Comparison of ENCODE assay signal across 2 cellular contexts in genomic region chr5:151770383-151771258, GRCh38.
A peak's percentile ranks its signal among the peaks of the same experiment; 100 is the strongest.
TF ChIP-seq lines count a peak whose summit lies in the region.

No MANE protein-coding gene starts in this region.

TF ChIP-seq in A549, 52 proteins besides CTCF, POLR2A, EP300 and RAD21 (continued from another document):
- TF ChIP-seq HMGXB4 (CRISPR knock-in tag; IDR thresholded peaks at IDR 0.05; ENCODE audit: borderline replicate concordance) (peak; percentile 50; the same call in 1 of the 2 replicates), REST (IDR thresholded peaks at IDR 0.05) (no peak), TFCP2L1 (CRISPR knock-in tag; IDR thresholded peaks at IDR 0.05) (peak; percentile 85; the same call in 1 of the 2 replicates), TP53 (CRISPR knock-in tag; IDR thresholded peaks at IDR 0.05) (no peak; the same call in 1 of the 2 replicates), HOXB5 (CRISPR knock-in tag; IDR thresholded peaks at IDR 0.05) (0 out of 2 replicates have a peak, but pooled peaks have one; percentile 50), CHD4 (IDR thresholded peaks at IDR 0.05; ENCODE audit: borderline replicate concordance) (no peak), MAX (IDR thresholded peaks at IDR 0.05) (peak; percentile 78), ZFP36 (IDR thresholded peaks at IDR 0.05; ENCODE audit: borderline replicate concordance, partially characterized antibody) (no peak), ZSCAN20 (CRISPR knock-in tag; IDR thresholded peaks at IDR 0.05) (no peak), JUN (IDR thresholded peaks at IDR 0.05) (peak in 1 of 2 experiments; percentile 27; a peak in 3 of 5 replicates), ELK1 (IDR thresholded peaks at IDR 0.05; ENCODE audit: low read depth, low read length) (no peak), KDM5A (IDR thresholded peaks at IDR 0.05) (no peak), SMC3 (IDR thresholded peaks at IDR 0.05) (no peak), ZC3H11A (IDR thresholded peaks at IDR 0.05) (no peak), JUNB (IDR thresholded peaks at IDR 0.05) (no peak), ATOH8 (CRISPR knock-in tag; IDR thresholded peaks at IDR 0.05; ENCODE audit: low read depth) (peak; percentile 4; the same call in 1 of the 2 replicates), CEBPB (IDR thresholded peaks at IDR 0.05) (no peak), E2F6 (IDR thresholded peaks at IDR 0.05; ENCODE audit: borderline replicate concordance, low read depth) (0 out of 2 replicates have a peak, but pooled peaks have one; percentile 54), HOXA7 (CRISPR knock-in tag; IDR thresholded peaks at IDR 0.05) (no peak), EHF (CRISPR knock-in tag; IDR thresholded peaks at IDR 0.05) (0 out of 2 replicates have a peak, but pooled peaks have one; percentile 58), MAFK (IDR thresholded peaks at IDR 0.05; ENCODE audit: partially characterized antibody) (no peak), NPAS2 (CRISPR knock-in tag; IDR thresholded peaks at IDR 0.05; ENCODE audit: borderline replicate concordance) (no peak)

TF ChIP-seq in WTC11, 78 proteins besides CTCF, POLR2A, EP300 and RAD21 (continued from another document):
- TF ChIP-seq ARID4B (CRISPR knock-in tag; IDR thresholded peaks at IDR 0.05; ENCODE audit: borderline replicate concordance) = no peak; the same call in 1 of the 2 replicates
- TF ChIP-seq ATF3 (CRISPR knock-in tag; conservative IDR thresholded peaks at IDR 0.05) = no peak
- TF ChIP-seq FOXP1 (CRISPR knock-in tag; IDR thresholded peaks at IDR 0.05; ENCODE audit: borderline replicate concordance) = peak; percentile 79
- TF ChIP-seq ZNF671 (CRISPR knock-in tag; IDR thresholded peaks at IDR 0.05) = no peak
- TF ChIP-seq PRDM15 (CRISPR knock-in tag; IDR thresholded peaks at IDR 0.05) = peak; percentile 22; the same call in 1 of the 2 replicates
- TF ChIP-seq ETV6 (CRISPR knock-in tag; IDR thresholded peaks at IDR 0.05) = peak; percentile 80
- TF ChIP-seq FOXJ3 (CRISPR knock-in tag; IDR thresholded peaks at IDR 0.05; ENCODE audit: borderline replicate concordance) = no peak
- 0 out of 2 replicates have a peak, but pooled peaks have one; percentile 62 for TF ChIP-seq ZBTB43 (CRISPR knock-in tag; IDR thresholded peaks at IDR 0.05)
- no peak; the same call in 1 of the 2 replicates for TF ChIP-seq ZNF416 (CRISPR knock-in tag; IDR thresholded peaks at IDR 0.05)
- TF ChIP-seq STAT6 (CRISPR knock-in tag; conservative IDR thresholded peaks at IDR 0.05; ENCODE audit: low read depth) = no peak
- peak; percentile 79 for TF ChIP-seq ZNF232 (CRISPR knock-in tag; IDR thresholded peaks at IDR 0.05)
- no peak for TF ChIP-seq ZNF532 (CRISPR knock-in tag; IDR thresholded peaks at IDR 0.05; ENCODE audit: borderline replicate concordance)
- 0 out of 2 replicates have a peak, but pooled peaks have one; percentile 63 for TF ChIP-seq ZBTB21 (CRISPR knock-in tag; IDR thresholded peaks at IDR 0.05; ENCODE audit: borderline replicate concordance)
- TF ChIP-seq TP53 (CRISPR knock-in tag; IDR thresholded peaks at IDR 0.05) = 0 out of 2 replicates have a peak, but pooled peaks have one; percentile 50
- no peak; the same call in 1 of the 2 replicates for TF ChIP-seq ZNF138 (CRISPR knock-in tag; conservative IDR thresholded peaks at IDR 0.05)
- 0 out of 2 replicates have a peak, but pooled peaks have one; percentile 44 for TF ChIP-seq NFE2L1 (CRISPR knock-in tag; IDR thresholded peaks at IDR 0.05)
- TF ChIP-seq HMGXB4 (CRISPR knock-in tag; IDR thresholded peaks at IDR 0.05) = 0 out of 2 replicates have a peak, but pooled peaks have one; percentile 48
- TF ChIP-seq USF1 (CRISPR knock-in tag; IDR thresholded peaks at IDR 0.05) = peak; percentile 88
- peak; percentile 34; the same call in 1 of the 2 replicates for TF ChIP-seq MYBL2 (CRISPR knock-in tag; IDR thresholded peaks at IDR 0.05)
- TF ChIP-seq MXD4 (CRISPR knock-in tag; IDR thresholded peaks at IDR 0.05; ENCODE audit: borderline replicate concordance) = no peak
- peak; percentile 80; the same call in 1 of the 2 replicates for TF ChIP-seq SMAD3 (CRISPR knock-in tag; IDR thresholded peaks at IDR 0.05; ENCODE audit: borderline replicate concordance)
- peak; percentile 92 for TF ChIP-seq MAX (CRISPR knock-in tag; IDR thresholded peaks at IDR 0.05)
- peak; percentile 57; the same call in 1 of the 2 replicates for TF ChIP-seq FOXK1 (CRISPR knock-in tag; IDR thresholded peaks at IDR 0.05)
